Comparison of ENCODE assay signal across 17 cellular contexts in genomic region chr13:28470286-28470685, GRCh38. TPM values are rescaled to one million over a fixed set of nuclear protein-coding genes. Genes with fewer than 3 reads are reported as not detected.
"Had no signal": no experiment of that assay in that cellular context is flagged by ENCODE, and none has a peak within 500 bp of the region (broad histone marks: within the 10 kb centered on the region; RNA-seq: fewer than 3 reads in every experiment).

No MANE protein-coding gene starts in this region.

- H3K9me3 Mint-ChIP-seq: activated CD4-positive, alpha-beta T cell treated with anti-CD3 and anti-CD28 coated beads, Interleukin-2, amount 10 ng/mL, durations not matched to agents 7 days and 5 days; activated naive CD8-positive, alpha-beta T cell treated with anti-CD3 and anti-CD28 coated beads, Interleukin-2, amount 50 U/mL, for 24 hours; neural crest cell had no signal

- H3K9me3 ChIP-seq: ascending aorta, ovary, stomach, testis, upper lobe of left lung had no signal

- H3K4me3 ChIP-seq: ascending aorta, ovary, stomach, testis, upper lobe of left lung had no signal

- H3K4me3 Mint-ChIP-seq: activated CD4-positive, alpha-beta T cell treated with anti-CD3 and anti-CD28 coated beads, Interleukin-2, amount 10 ng/mL, durations not matched to agents 7 days and 5 days; activated naive CD8-positive, alpha-beta T cell treated with anti-CD3 and anti-CD28 coated beads, Interleukin-2, amount 50 U/mL, for 24 hours; endodermal cell; neural crest cell had no signal

- H3K36me3 ChIP-seq: ascending aorta, ovary, stomach had no signal

- H3K27me3 ChIP-seq: ascending aorta, ovary, testis, upper lobe of left lung had no signal

- FAIRE-seq: bronchial epithelial cell had no signal

- H3K4me1 Mint-ChIP-seq: neural crest cell had no signal

- ATAC-seq: activated naive CD8-positive, alpha-beta T cell treated with anti-CD3 and anti-CD28 coated beads, Interleukin-2, amount 50 U/mL, for 24 hours had no signal

- DNase-seq: activated CD4-positive, alpha-beta T cell treated with anti-CD3 and anti-CD28 coated beads, Interleukin-2, amount 10 ng/mL, durations not matched to agents 7 days and 5 days; activated CD8-positive, alpha-beta memory T cell treated with anti-CD3 and anti-CD28 coated beads for 24 hours; activated naive CD4-positive, alpha-beta T cell treated with Interleukin-2 at 50 U/mL for 16 hours; activated naive CD8-positive, alpha-beta T cell treated with anti-CD3 and anti-CD28 coated beads, Interleukin-2, amount 50 U/mL, for 24 hours; endodermal cell; hippocampal formation; midbrain; ovary; stimulated activated CD4-positive, alpha-beta T cell treated with anti-CD3 and anti-CD28 coated beads, Interleukin-12 subunit alpha, Interleukin-12 subunit beta, amount 100 ng/mL, for 4 hours; stimulated activated CD4-positive, alpha-beta T cell treated with anti-CD3 and anti-CD28 coated beads, Interleukin-2, amount 100 ng/mL, for 24 hours; stomach; testis; upper lobe of left lung had no signal

- H3K4me1 ChIP-seq: ascending aorta, stomach, testis had no signal

- H3K27ac ChIP-seq: ascending aorta, ovary, stomach, testis, upper lobe of left lung had no signal

RNA-seq across cellular contexts. Expression of gene FLT1, which starts 24.6 kb away (rescaled TPM):
- total RNA-seq: bronchial epithelial cell, myocyte, neural crest cell had no signal
